ENCODE assay signal across 19 cellular contexts in genomic region chr1:119471566-119471965, GRCh38. TPM values are rescaled to one million over a fixed set of nuclear protein-coding genes. Genes with fewer than 3 reads are reported as not detected.
DNase-seq lines count a peak whose midpoint lies in the region; ATAC-seq, FAIRE-seq and TF ChIP-seq lines count a peak whose summit lies in the region.
"Had no signal": no experiment of that assay in that cellular context is flagged by ENCODE, and none has a peak within 500 bp of the region (broad histone marks: within the 10 kb centered on the region; RNA-seq: fewer than 3 reads in every experiment).

No MANE protein-coding gene starts in this region.

- no peak overlapping the region for H3K27ac Mint-ChIP-seq in H9

- no peak overlapping the region for H3K56ac ChIP-seq in H9 (ENCODE audit: insufficient read length, low read depth, low read length)
- H3K56ac ChIP-seq in H1 (replicated peaks; ENCODE audit: insufficient read length, low read depth, low read length): no peak overlapping the region

- H3K4me2 ChIP-seq in H9 (ENCODE audit: insufficient read depth, insufficient read length, low read length) (no peak overlapping the region), H1 (ENCODE audit: insufficient read depth in 1 of 2, low read depth in 2 of 2, low read length in 2 of 2) (no peak overlapping the region)

- no peak overlapping the region for H3K4ac ChIP-seq in H9 (ENCODE audit: low read depth, low read length)
- H3K4ac ChIP-seq in H1 (replicated peaks; ENCODE audit: insufficient read length, low read depth, low read length): no peak overlapping the region

- H3K4me1 Mint-ChIP-seq in H9: peaks cover 9 to 12% of the 10 kb centered on the region in 2 experiments
- H3K4me1 Mint-ChIP-seq: CD4-positive, alpha-beta memory T cell had no signal

- no peaks in the 10 kb centered on the region for H3K23me2 ChIP-seq in H9 (ENCODE audit: insufficient read length, low read depth, low read length, poor library complexity, severe bottlenecking)
- H3K23me2 ChIP-seq in H1 (ENCODE audit: low read depth, low read length): no peaks in the 10 kb centered on the region

- no peak overlapping the region for H3K18ac ChIP-seq in H9 (ENCODE audit: insufficient read length, low read depth, low read length)
- no peak overlapping the region for H3K18ac ChIP-seq in H1 (ENCODE audit: extremely low read depth, low read length)

- H3K4me3 ChIP-seq in H1 (ENCODE audit: extremely low read depth in 1 of 4, insufficient read depth in 2 of 4, low read depth in 3 of 4, low read length in 4 of 4): no peak overlapping the region
- H3K4me3 ChIP-seq: GM12878 had no signal

- H4K20me1 ChIP-seq in H9 (ENCODE audit: control insufficient read depth, insufficient read depth, insufficient read length) (no peaks in the 10 kb centered on the region), H1 (replicated peaks in 1 of 2; ENCODE audit: control insufficient read depth in 1 of 2, insufficient read depth in 2 of 2, low read length in 2 of 2) (no peaks in the 10 kb centered on the region)

- TF ChIP-seq CTCF in H9 (conservative IDR thresholded peaks at IDR 0.05): peak; percentile 28; the same call in 1 of the 3 replicates
- peak in 2 of 3 experiments; percentile 11 to 36; a peak in 2 of 4 replicates for TF ChIP-seq CTCF in H1 (IDR thresholded peaks at IDR 0.05; ENCODE audit: control extremely low read depth in 1 of 3, insufficient read depth in 1 of 3, low read depth in 1 of 3, low read length in 3 of 3)

- TF ChIP-seq RAD21 in H1 (IDR thresholded peaks at IDR 0.05 in 1 of 2, conservative IDR thresholded peaks at IDR 0.05 in 1 of 2; ENCODE audit: low read depth in 2 of 2, low read length in 2 of 2): no peak

- H3K9me3 ChIP-seq in H9 (ENCODE audit: control insufficient read depth, low read depth, low read length) (no peaks in the 10 kb centered on the region), H1 (ENCODE audit: insufficient read depth in 2 of 2, low read depth in 1 of 2, low read length in 1 of 2) (no peaks in the 10 kb centered on the region)

- H3T11ph ChIP-seq in H9 (ENCODE audit: low read length): no peak overlapping the region

- no peak for TF ChIP-seq EP300 in H1 (IDR thresholded peaks at IDR 0.05; ENCODE audit: borderline replicate concordance in 1 of 2, low read depth in 2 of 2, low read length in 2 of 2)

- FAIRE-seq in H1 (lab: Jason Lieb, UNC): no peak
- FAIRE-seq: G401.6, GM12878, GM19239 had no signal

- no peak for TF ChIP-seq POLR2A in H1 (IDR thresholded peaks at IDR 0.05; ENCODE audit: control extremely low read depth in 1 of 2, low read depth in 2 of 2, low read length in 2 of 2)

- H3K27me3 ChIP-seq in H9 (ENCODE audit: insufficient read depth, low read length) (no peaks in the 10 kb centered on the region), H1 (replicated peaks in 1 of 4; ENCODE audit: control insufficient read depth in 3 of 4, extremely low read depth in 1 of 4, insufficient read depth in 3 of 4, low read length in 3 of 4) (peaks cover 0 to 2% (median 0%) of the 10 kb centered on the region in 4 experiments; a peak in 1 of 7 replicates)

- H3K9ac ChIP-seq in H9 (ENCODE audit: extremely low read depth, insufficient read length, low read length) (no peak overlapping the region), H1 (replicated peaks in 1 of 4; ENCODE audit: extremely low read depth in 1 of 4, low read depth in 3 of 4, low read length in 3 of 4) (no peak overlapping the region)

- no peaks in the 10 kb centered on the region for H3K36me3 Mint-ChIP-seq in H9 (ENCODE audit: insufficient read depth in 1 of 3, low read depth in 3 of 3)
- H3K36me3 Mint-ChIP-seq: CD4-positive, alpha-beta memory T cell had no signal

- no peak overlapping the region for H2BK20ac ChIP-seq in H9 (ENCODE audit: low read depth, low read length, poor library complexity, severe bottlenecking)
- no peak overlapping the region for H2BK20ac ChIP-seq in H1 (ENCODE audit: low read length)

- no peaks in the 10 kb centered on the region for H3K9me3 Mint-ChIP-seq in H9
- H3K9me3 Mint-ChIP-seq: CD4-positive, alpha-beta memory T cell had no signal

- no peak overlapping the region for H2BK5ac ChIP-seq in H9 (ENCODE audit: insufficient read length, low read length)
- H2BK5ac ChIP-seq in H1 (ENCODE audit: low read depth, low read length): no peak overlapping the region

- POLR2A ChIA-PET in H1 (lab: Charles Lee; ENCODE audit: partially characterized antibody): no interaction called here

- no peak overlapping the region for H3K4me3 Mint-ChIP-seq in H9
- H3K4me3 Mint-ChIP-seq: CD4-positive, alpha-beta memory T cell had no signal

- H4K8ac ChIP-seq in H9 (replicated peaks; ENCODE audit: insufficient read length, low read depth, low read length) (no peak overlapping the region), H1 (ENCODE audit: extremely low read depth, insufficient read depth, low read length) (no peak overlapping the region)

- H4K5ac ChIP-seq in H9 (ENCODE audit: insufficient read length, low read depth, low read length) (no peak overlapping the region), H1 (ENCODE audit: insufficient read length, low read depth, low read length) (no peak overlapping the region)

- H3K27ac ChIP-seq in H9 (ENCODE audit: insufficient read length, low read depth, low read length) (no peak overlapping the region), H1 (ENCODE audit: low read depth, low read length) (no peak overlapping the region)

- H3K4me1 ChIP-seq in H9 (ENCODE audit: insufficient read depth, low read length) (no peaks in the 10 kb centered on the region; the same call in 1 of the 2 replicates), H1 (replicated peaks in 1 of 4; ENCODE audit: control insufficient read depth in 3 of 4, insufficient read depth in 4 of 4, low read length in 3 of 4) (peaks cover 0 to 3% (median 3%) of the 10 kb centered on the region in 4 experiments; a peak in 4 of 7 replicates)

- CTCF ChIA-PET in H1 (lab: Charles Lee; ENCODE audit: partially characterized antibody): interaction anchor here (0.7 to 3.2 kb wide), 9 partner anchors 16 to 197 kb away, joined by 3 to 10 read pairs (median 4); no protein-coding TSS in a partner anchor

- H2AK5ac ChIP-seq in H9 (ENCODE audit: insufficient read length, low read length) (no peak overlapping the region), H1 (ENCODE audit: low read depth, low read length) (no peak overlapping the region)

- H3K79me1 ChIP-seq in H9 (ENCODE audit: insufficient read depth, low read depth, low read length, poor library complexity, severe bottlenecking): no peaks in the 10 kb centered on the region
- H3K79me1 ChIP-seq in H1 (ENCODE audit: low read depth, low read length): no peaks in the 10 kb centered on the region

- H2BK120ac ChIP-seq in H9 (ENCODE audit: low read depth, low read length, poor library complexity, severe bottlenecking) (no peak overlapping the region), H1 (replicated peaks; ENCODE audit: low read depth, low read length) (no peak overlapping the region)

- no peak for DNase-seq in H9
- no peak for DNase-seq in H1 (ENCODE audit: low read depth in 1 of 2, low spot score in 2 of 2)
- peak; percentile 21 for DNase-seq in iPS-NIHi7 (ENCODE audit: extremely low spot score)
- DNase-seq in globus pallidus (ENCODE audit: low spot score): no peak
- DNase-seq in HuH-7 (ENCODE audit: low spot score): no peak
- DNase-seq: C1 segment of cervical spinal cord; Calu3; CD4-positive, alpha-beta memory T cell; COR-L47; DND-41; HCEC 1CT had no signal

- H3K27me3 Mint-ChIP-seq in H9 (ENCODE audit: low read depth): peaks cover 5% of the 10 kb centered on the region
- H3K27me3 Mint-ChIP-seq: CD4-positive, alpha-beta memory T cell had no signal

- WGBS in H9 (ENCODE audit: extremely low coverage, insufficient read length, low lambda C conversion rate): no CpG with 5 or more reads among the region's 5 CpGs
- 84% methylated on average over 5 of the region's 5 CpGs; no CpG with 5 or more reads in 1 of the 2 experiments for WGBS in H1 (ENCODE audit: extremely low coverage in 1 of 2, insufficient coverage in 1 of 2, insufficient read length in 1 of 2, insufficient replicate concordance in 2 of 2, low coverage in 1 of 2, low lambda C conversion rate in 2 of 2, missing lambda C conversion rate in 1 of 2), 2 experiments

- H3K79me2 ChIP-seq in H9 (ENCODE audit: insufficient read depth, low read length) (no peaks in the 10 kb centered on the region), H1 (ENCODE audit: control insufficient read depth in 1 of 2, insufficient read depth in 2 of 2, low read length in 2 of 2) (no peaks in the 10 kb centered on the region)

- H2AFZ ChIP-seq in H9 (ENCODE audit: low read length) (no peak overlapping the region), H1 (ENCODE audit: low read length) (no peak overlapping the region)

- H2BK15ac ChIP-seq in H9 (ENCODE audit: low read depth, low read length) (no peak overlapping the region), H1 (ENCODE audit: low read length) (no peak overlapping the region)

- H3K23ac ChIP-seq in H9 (ENCODE audit: insufficient read length, low read depth, low read length) (no peak overlapping the region), H1 (ENCODE audit: insufficient read length) (no peak overlapping the region)

- no peak overlapping the region for H3K14ac ChIP-seq in H9 (ENCODE audit: insufficient read depth, low read length)
- H3K14ac ChIP-seq in H1 (ENCODE audit: insufficient read length): no peak overlapping the region

- H4K91ac ChIP-seq in H9 (ENCODE audit: insufficient read length, low read depth, low read length) (no peak overlapping the region), H1 (replicated peaks; ENCODE audit: insufficient read length, low read length) (no peak overlapping the region)

- H2BK12ac ChIP-seq in H9 (ENCODE audit: insufficient read length, low read depth, low read length) (no peak overlapping the region), H1 (ENCODE audit: low read depth, low read length) (no peak overlapping the region)

- H3K36me3 ChIP-seq in H1 (ENCODE audit: control insufficient read depth in 2 of 4, insufficient read depth in 4 of 4, low read length in 3 of 4): no peaks in the 10 kb centered on the region

- no peak for ATAC-seq in GM21825 (IDR thresholded peaks at IDR 0.05; ENCODE audit: unreplicated experiment)
- ATAC-seq: GM12878 had no signal

RNA-seq across cellular contexts. Expression of gene HSD3B1, which starts 35.4 kb away (rescaled TPM):
- total RNA-seq in H9 (2021): not detected in 2 replicates
- total RNA-seq in H1 (2021; fragmentation: NEBNext Ultra II Directional; extraction: Animal tissue kit (Norgen Biotek cat#: 25700)): not detected in 2 replicates
- not detected in 2 replicates for polyA plus RNA-seq in H1 (2011; rRNA removed)
- not detected for polyA plus RNA-seq in H1 (2011; cell fraction: cytosol; rRNA removed)
- not detected for polyA plus RNA-seq in H1 (2011; cell fraction: nucleus; rRNA removed)
- not detected in 4 replicates for polyA plus RNA-seq in H1 (2012, experiment 1 of 2)
- not detected for polyA plus RNA-seq in H1 (2012, experiment 2 of 2)
- not detected for polyA plus RNA-seq in H1 (2013, experiment 1 of 2)
- polyA plus RNA-seq in H1 (2013, experiment 2 of 2): not detected
- polyA minus RNA-seq in H1 (2011; rRNA and poly(A)+ RNA removed): not detected in 2 replicates
- polyA minus RNA-seq in H1 (2011; cell fraction: cytosol; rRNA and poly(A)+ RNA removed): not detected
- not detected for polyA minus RNA-seq in H1 (2011; cell fraction: nucleus; rRNA and poly(A)+ RNA removed)
- total RNA-seq: A172; A673; Calu3; CD4-positive, alpha-beta memory T cell; GM12878; H4 had no signal
- polyA plus RNA-seq: BJ; CD4-positive, alpha-beta memory T cell; GM12878 had no signal

RNA-seq across cellular contexts. Expression of gene HSD3B2, which starts 56.6 kb away (rescaled TPM):
- not detected in 2 replicates for total RNA-seq in H9 (2021)
- total RNA-seq in H1 (2021; fragmentation: NEBNext Ultra II Directional; extraction: Animal tissue kit (Norgen Biotek cat#: 25700)): not detected in 2 replicates
- 0.05 TPM in 1 of 2 replicates, not detected in the other for polyA plus RNA-seq in H1 (2011; rRNA removed)
- not detected for polyA plus RNA-seq in H1 (2011; cell fraction: cytosol; rRNA removed)
- 0.14 TPM for polyA plus RNA-seq in H1 (2011; cell fraction: nucleus; rRNA removed)
- polyA plus RNA-seq in H1 (2012, experiment 1 of 2): not detected in 4 replicates
- not detected for polyA plus RNA-seq in H1 (2012, experiment 2 of 2)
- polyA plus RNA-seq in H1 (2013, experiment 1 of 2): not detected
- polyA plus RNA-seq in H1 (2013, experiment 2 of 2): not detected
- polyA minus RNA-seq in H1 (2011; rRNA and poly(A)+ RNA removed): not detected in 2 replicates
- not detected for polyA minus RNA-seq in H1 (2011; cell fraction: cytosol; rRNA and poly(A)+ RNA removed)
- not detected for polyA minus RNA-seq in H1 (2011; cell fraction: nucleus; rRNA and poly(A)+ RNA removed)
- total RNA-seq: A172; A673; Calu3; CD4-positive, alpha-beta memory T cell; H4 had no signal
- polyA plus RNA-seq: BJ; CD4-positive, alpha-beta memory T cell; GM12878 had no signal
